Comparison of ENCODE assay signal across 19 cellular contexts in genomic region chr3:192079098-192079497, GRCh38.
DNase-seq lines count a peak whose midpoint lies in the region; ATAC-seq, FAIRE-seq and TF ChIP-seq lines count a peak whose summit lies in the region.
"Had no signal": no experiment of that assay in that cellular context is flagged by ENCODE, and none has a peak within 500 bp of the region (broad histone marks: within the 10 kb centered on the region; RNA-seq: fewer than 3 reads in every experiment).

No MANE protein-coding gene starts in this region.

- no peak overlapping the region for H3K4me3 Mint-ChIP-seq in nephron progenitor cell
- H3K4me3 Mint-ChIP-seq: naive thymus-derived CD4-positive, alpha-beta T cell; stimulated activated naive CD8-positive, alpha-beta T cell treated with anti-CD3 and anti-CD28 coated beads, Interleukin-15, Interleukin-2, amounts not matched to agents 100 ng/mL and 50 ng/mL, for 24 hours had no signal

- H3K36me3 ChIP-seq in gastrocnemius medialis: no peaks in the 10 kb centered on the region
- H3K36me3 ChIP-seq: BLaER1 treated with 17β-estradiol and CSF1 and Interleukin-3, amounts not matched to agents 10 nM and 100 nM; lower lobe of right lung had no signal

- intact Hi-C loops in gastrocnemius medialis (cut with DNase I; ENCODE audit: low total_unique reads): no loop called here

- no peak overlapping the region for H3K27ac ChIP-seq in gastrocnemius medialis
- H3K27ac ChIP-seq: 22Rv1; BLaER1 treated with 17β-estradiol and CSF1 and Interleukin-3, amounts not matched to agents 10 nM and 100 nM; foreskin keratinocyte; lower lobe of right lung had no signal

- DNase-seq in NCI-H1417 (lab: John Stamatoyannopoulos, UW): peak; percentile 27 to 75 (median 33)
- no peak for DNase-seq in NCI-H1417 treated with DMSO at 0.1 percent for 48 hours (lab: John Stamatoyannopoulos, UW)
- peak; percentile 96 for DNase-seq in NCI-H2081 treated with DMSO at 0.1 percent for 48 hours (lab: John Stamatoyannopoulos, UW)
- peak; percentile 35 for DNase-seq in RPMI7951 (ENCODE audit: low read depth)
- no peak for DNase-seq in nephron progenitor cell
- no peak for DNase-seq in GM12892 (ENCODE audit: insufficient read length)
- no peak for DNase-seq in frontal cortex (ENCODE audit: low spot score in 2 of 2)
- no peak for DNase-seq in gastrocnemius medialis
- DNase-seq: aorta; foreskin keratinocyte; KBM-7; lower lobe of right lung; naive thymus-derived CD4-positive, alpha-beta T cell; NCI-H1436 had no signal

- H3K9me3 Mint-ChIP-seq in nephron progenitor cell: peaks cover 7% of the 10 kb centered on the region

- no peaks in the 10 kb centered on the region for H3K36me3 Mint-ChIP-seq in nephron progenitor cell (ENCODE audit: low read depth)
- H3K36me3 Mint-ChIP-seq: naive thymus-derived CD4-positive, alpha-beta T cell had no signal

- no peak for TF ChIP-seq POLR2A in GM12892 (IDR thresholded peaks at IDR 0.05; ENCODE audit: low read depth, low read length)
- no peak for TF ChIP-seq POLR2A in gastrocnemius medialis (IDR thresholded peaks at IDR 0.05)

- in situ Hi-C loops in gastrocnemius medialis (cut with MboI; ENCODE audit: low sequenced_read_pairs in 4 of 4): no loop called here

- H3K9me3 ChIP-seq in gastrocnemius medialis: no peaks in the 10 kb centered on the region
- H3K9me3 ChIP-seq: BLaER1 treated with 17β-estradiol and CSF1 and Interleukin-3, amounts not matched to agents 10 nM and 100 nM; lower lobe of right lung had no signal

- TF ChIP-seq CTCF in nephron progenitor cell (IDR thresholded peaks at IDR 0.05): no peak
- TF ChIP-seq CTCF in gastrocnemius medialis (IDR thresholded peaks at IDR 0.05 in 4 of 5, conservative IDR thresholded peaks at IDR 0.05 in 1 of 5): no peak

- peak overlapping the region; percentile 66 for H3K27ac Mint-ChIP-seq in nephron progenitor cell
- H3K27ac Mint-ChIP-seq: naive thymus-derived CD4-positive, alpha-beta T cell; stimulated activated naive CD8-positive, alpha-beta T cell treated with anti-CD3 and anti-CD28 coated beads, Interleukin-15, Interleukin-2, amounts not matched to agents 100 ng/mL and 50 ng/mL, for 24 hours had no signal

- H3K4me1 ChIP-seq in gastrocnemius medialis: no peaks in the 10 kb centered on the region
- H3K4me1 ChIP-seq: foreskin keratinocyte, lower lobe of right lung had no signal

- no peak for ATAC-seq in gastrocnemius medialis
- ATAC-seq: activated CD4-positive, CD25-positive, alpha-beta regulatory T cell treated with anti-CD3 and anti-CD28 coated beads, Interleukin-2, amount 50 U/mL, for 24 hours; foreskin keratinocyte; lower lobe of right lung; naive thymus-derived CD4-positive, alpha-beta T cell had no signal

- FAIRE-seq in GM12892 (lab: Jason Lieb, UNC): no peak
- FAIRE-seq in frontal cortex (lab: Jason Lieb, UNC): no peak
- FAIRE-seq: endothelial cell of umbilical vein had no signal

- H3K27me3 ChIP-seq in gastrocnemius medialis: no peaks in the 10 kb centered on the region
- H3K27me3 ChIP-seq: BLaER1 treated with 17β-estradiol and CSF1 and Interleukin-3, amounts not matched to agents 10 nM and 100 nM; foreskin keratinocyte had no signal

- no peak overlapping the region for H3K4me3 ChIP-seq in gastrocnemius medialis
- H3K4me3 ChIP-seq: BLaER1 treated with 17β-estradiol and CSF1 and Interleukin-3, amounts not matched to agents 10 nM and 100 nM; lower lobe of right lung had no signal

- peaks cover 48% of the 10 kb centered on the region for H3K4me1 Mint-ChIP-seq in nephron progenitor cell
- H3K4me1 Mint-ChIP-seq: naive thymus-derived CD4-positive, alpha-beta T cell had no signal

- H3K27me3 Mint-ChIP-seq in nephron progenitor cell (ENCODE audit: low read depth, poor library complexity): peaks cover 4% of the 10 kb centered on the region
- H3K27me3 Mint-ChIP-seq: naive thymus-derived CD4-positive, alpha-beta T cell; stimulated activated naive CD8-positive, alpha-beta T cell treated with anti-CD3 and anti-CD28 coated beads, Interleukin-15, Interleukin-2, amounts not matched to agents 100 ng/mL and 50 ng/mL, for 24 hours had no signal

Comparison
In these comparisons a context has a peak if more than half of its experiments do, and no peak if none do; other contexts are left out.
1. DNase-seq: peak in NCI-H1417 (3 of 3), NCI-H2081 treated with DMSO at 0.1 percent for 48 hours (single experiment) and RPMI7951 (single experiment); none in NCI-H1417 treated with DMSO at 0.1 percent for 48 hours (single experiment), nephron progenitor cell (single experiment), GM12892 (single experiment), frontal cortex (0 of 2) and gastrocnemius medialis (0 of 2).